9 cellular contexts compared by ENCODE assay signal in the genomic region with DNA sequence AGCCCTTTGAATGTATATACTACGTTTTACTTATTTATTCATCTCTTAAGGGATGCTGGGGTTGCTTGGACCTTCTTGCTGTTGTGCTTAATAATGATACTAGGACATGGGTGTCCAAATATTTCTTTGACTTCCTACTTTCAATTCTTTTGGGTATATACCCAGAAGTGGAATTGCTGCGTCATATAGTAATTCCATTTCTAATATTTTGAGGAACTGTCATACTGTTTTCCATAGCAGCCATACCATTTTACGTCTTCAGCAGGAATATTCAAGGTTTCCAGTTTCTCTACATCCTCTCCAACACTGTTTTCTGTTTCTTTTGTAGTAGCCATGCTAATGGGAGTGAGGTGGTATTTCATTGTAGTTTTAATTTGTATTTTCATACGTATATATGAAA. TPM values are rescaled to one million over a fixed set of nuclear protein-coding genes. Genes with fewer than 3 reads are reported as not detected.
DNase-seq lines count a peak whose midpoint lies in the region; ATAC-seq, FAIRE-seq and TF ChIP-seq lines count a peak whose summit lies in the region.
"Had no signal": no experiment of that assay in that cellular context is flagged by ENCODE, and none has a peak within 500 bp of the region (broad histone marks: within the 10 kb centered on the region; RNA-seq: fewer than 3 reads in every experiment).

No MANE protein-coding gene starts in this region.

- H3K4me1 Mint-ChIP-seq in Calu3 (ENCODE audit: low read depth, unreplicated experiment), result peaks cover 17% of the 10 kb centered on the region
- peaks cover 53 to 60% (median 56%) of the 10 kb centered on the region in 3 donors for H3K4me1 Mint-ChIP-seq in T-cell

- H3K27ac ChIP-seq in muscle layer of duodenum (ENCODE audit: low read length) (peak overlapping the region; percentile 76), thyroid gland (peak overlapping the region in 1 of 3 donors; percentile 44), small intestine (ENCODE audit: low read depth in 1 of 2, low read length in 1 of 2) (no peak overlapping the region)

- H3K4me3 ChIP-seq in muscle layer of duodenum (ENCODE audit: low read depth in 1 of 2, low read length in 2 of 2) (peak overlapping the region in 1 of 2 donors; percentile 30), thyroid gland (replicated peaks in 1 of 3) (no peak overlapping the region), small intestine (ENCODE audit: low read depth in 1 of 2, low read length in 2 of 2) (no peak overlapping the region)

- H3K4me1 ChIP-seq in muscle layer of duodenum (ENCODE audit: control insufficient read depth in 1 of 2, insufficient read depth in 2 of 2, low read length in 2 of 2) (peaks cover 17 to 23% of the 10 kb centered on the region in 2 donors), thyroid gland (peaks cover 43 to 44% of the 10 kb centered on the region in 2 donors), small intestine (ENCODE audit: control insufficient read depth in 2 of 2, insufficient read depth in 1 of 2, low read depth in 1 of 2, low read length in 1 of 2) (peaks cover 2 to 13% of the 10 kb centered on the region in 2 donors)

- no peak for FAIRE-seq in small intestine (lab: Jason Lieb, UNC)

- no TSS peak for BruUV-seq in Calu3 (replicated peaks; lab: Mats Ljungman, UMichigan)

- POLR2A ChIA-PET in T-cell (lab: Charles Lee), result no interaction called here

- no peaks in the 10 kb centered on the region for H3K36me3 ChIP-seq in muscle layer of duodenum (ENCODE audit: control insufficient read depth in 1 of 2, insufficient read depth in 2 of 2, low read length in 2 of 2)
- H3K36me3 ChIP-seq in thyroid gland, result no peaks in the 10 kb centered on the region
- no peaks in the 10 kb centered on the region for H3K36me3 ChIP-seq in small intestine (ENCODE audit: control insufficient read depth in 2 of 2, insufficient read depth in 2 of 2, low read length in 2 of 2)

- TF ChIP-seq POLR2A in thyroid gland (IDR thresholded peaks at IDR 0.05), result no peak

- H3K36me3 Mint-ChIP-seq in Calu3 (ENCODE audit: insufficient read depth, unreplicated experiment) (no peaks in the 10 kb centered on the region), T-cell (peaks cover 6% of the 10 kb centered on the region)

- H3K4me3 Mint-ChIP-seq in Calu3 (ENCODE audit: low read depth, unreplicated experiment) (peak overlapping the region; percentile 47), T-cell (peak overlapping the region in 2 of 3 donors; percentile 33 to 43)

- peak overlapping the region; percentile 33 for H3K27ac Mint-ChIP-seq in Calu3 (ENCODE audit: unreplicated experiment)
- H3K27ac Mint-ChIP-seq in T-cell, result peak overlapping the region; percentile 29 to 31

- intact Hi-C loops in Calu3 (cut with micrococcal nuclease; ENCODE audit: unreplicated experiment), result no loop called here
- intact Hi-C loops in thyroid gland (cut with DNase I), result no loop called here

- WGBS in thyroid gland, 2 donors, result 91% methylated on average over 4 of the region's 4 CpGs
- 86 to 91% (median 86%) methylated on average over 4 of the region's 4 CpGs for WGBS in small intestine, 3 donors

- CTCF ChIA-PET in Calu3 (lab: Charles Lee), result no interaction called here
- CTCF ChIA-PET in T-cell (lab: Charles Lee), result no interaction called here

- H3K9me3 Mint-ChIP-seq in Calu3 (ENCODE audit: low read depth, unreplicated experiment), result no peaks in the 10 kb centered on the region
- H3K9me3 Mint-ChIP-seq in T-cell, result no peaks in the 10 kb centered on the region

- ATAC-seq in GM21576 (IDR thresholded peaks at IDR 0.05; ENCODE audit: unreplicated experiment) (peak; percentile 26), T-cell (replicated peaks in 1 of 4) (no peak), HG02759 (IDR thresholded peaks at IDR 0.05; ENCODE audit: unreplicated experiment) (no peak), HG03521 (IDR thresholded peaks at IDR 0.05; ENCODE audit: unreplicated experiment) (no peak)

- H3K27me3 ChIP-seq in muscle layer of duodenum (ENCODE audit: low read depth, low read length), result no peaks in the 10 kb centered on the region
- no peaks in the 10 kb centered on the region for H3K27me3 ChIP-seq in thyroid gland
- H3K27me3 ChIP-seq in small intestine (ENCODE audit: control insufficient read depth in 2 of 2, insufficient read depth in 2 of 2, low read length in 2 of 2), result no peaks in the 10 kb centered on the region

- TF ChIP-seq CTCF in Calu3 (IDR thresholded peaks at IDR 0.05; ENCODE audit: unreplicated experiment) (no peak), thyroid gland (IDR thresholded peaks at IDR 0.05) (no peak)

- DNase-seq in Calu3, result no peak
- no peak for DNase-seq in T-cell
- DNase-seq in thyroid gland, result no peak
- no peak for DNase-seq in small intestine
- DNase-seq: dermis blood vessel endothelial cell had no signal

- H3K9me3 ChIP-seq in muscle layer of duodenum (ENCODE audit: control insufficient read depth in 1 of 2, low read length in 2 of 2) (no peaks in the 10 kb centered on the region), thyroid gland (no peaks in the 10 kb centered on the region), small intestine (ENCODE audit: control insufficient read depth, low read depth) (no peaks in the 10 kb centered on the region)

- H3K27me3 Mint-ChIP-seq in Calu3 (ENCODE audit: unreplicated experiment), result no peaks in the 10 kb centered on the region
- H3K27me3 Mint-ChIP-seq in T-cell, result no peaks in the 10 kb centered on the region

RNA-seq across cellular contexts. Expression of gene KAT2B, which starts 21.1 kb away (rescaled TPM):
- total RNA-seq in Calu3 (2022) (12.0 and 13.8 TPM in 2 replicates), T-cell (10 to 100 TPM; 49.5 to 98.8 (median 80.8) TPM), thyroid gland (100 to 1,000 TPM in 1 of 4 donors, 10 to 100 TPM in 3; 57.2 to 122 (median 74.9) TPM)
- 10 to 100 TPM in 2 of 3 donors, 1 to 10 TPM in 1; 7.1 to 28.0 (median 23.5) TPM for polyA plus RNA-seq in small intestine

RNA-seq across cellular contexts. Expression of gene PP2D1, which starts 49.3 kb away (rescaled TPM):
- total RNA-seq in Calu3 (2022) (not detected in 2 replicates), T-cell (not detected), thyroid gland (not detected)
- not detected for polyA plus RNA-seq in small intestine
- total RNA-seq: dermis blood vessel endothelial cell had no signal
